Comparison of ENCODE assay signal across 8 cellular contexts in the genomic region with DNA sequence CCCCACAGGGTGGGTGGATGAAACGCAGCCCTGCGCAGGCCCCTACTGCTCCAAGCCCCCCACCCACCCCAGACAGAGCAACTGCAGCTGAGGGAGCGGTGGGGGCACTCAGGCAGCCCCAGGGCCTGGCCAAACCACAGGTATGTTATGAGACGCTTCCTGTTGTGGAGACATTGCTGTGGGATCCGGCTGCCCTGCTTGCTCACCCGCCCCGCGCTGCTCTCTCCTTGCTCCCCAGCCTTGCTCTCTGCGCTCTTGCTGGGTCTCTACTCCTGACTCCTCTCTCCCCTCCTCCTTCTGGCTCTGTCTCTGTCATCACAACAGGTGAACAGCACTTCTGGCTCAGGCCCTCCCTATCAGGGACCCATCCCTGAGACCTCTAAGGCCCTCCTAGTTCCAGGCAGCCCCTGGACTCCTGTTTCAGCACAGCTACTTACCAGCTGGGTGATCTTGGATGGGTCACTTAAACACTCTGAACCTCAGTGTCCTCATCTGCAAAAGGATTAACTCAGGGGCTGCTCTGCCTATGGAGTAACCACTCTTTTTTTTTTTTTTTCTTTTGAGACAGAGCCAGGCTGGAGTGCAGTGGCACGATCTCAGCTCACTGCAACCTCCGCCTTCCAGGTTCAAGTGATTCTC. TPM values are rescaled to one million over a fixed set of nuclear protein-coding genes. Genes with fewer than 3 reads are reported as not detected.
DNase-seq lines count a peak whose midpoint lies in the region; TF ChIP-seq lines count a peak whose summit lies in the region.

No MANE protein-coding gene starts in this region.

- H3K4me3 Mint-ChIP-seq in chondrocyte (ENCODE audit: unreplicated experiment): no peak overlapping the region

- peak overlapping the region; percentile 96 for H3K27ac Mint-ChIP-seq in chondrocyte (ENCODE audit: unreplicated experiment)

- TF ChIP-seq CTCF in HEK293 (tag by site-specific recombination; IDR thresholded peaks at IDR 0.05) (no peak), chondrocyte (IDR thresholded peaks at IDR 0.05) (no peak)

- no peaks in the 10 kb centered on the region for H3K36me3 ChIP-seq in HEK293 (ENCODE audit: control insufficient read depth in 2 of 2, insufficient read depth in 1 of 2, low read length in 2 of 2)

- H3K4me1 ChIP-seq in HEK293 (ENCODE audit: control insufficient read depth, insufficient read depth, low read length): no peaks in the 10 kb centered on the region

- CTCF ChIA-PET in HEK293 (lab: Yijun Ruan, JAX): interaction anchor here (0.5 to 4.6 kb wide), 7 partner anchors 13 to 179 kb away, joined by 3 to 38 read pairs (median 5); a partner anchor contains a TSS

- no peak overlapping the region for H3K27ac ChIP-seq in HEK293 (ENCODE audit: extremely low read depth, low read depth, low read length)
- peak overlapping the region in 12 of 21 experiments; percentile 8 to 69 (median 31) for H3K27ac ChIP-seq in skin epidermis

- no peaks in the 10 kb centered on the region for H3K27me3 Mint-ChIP-seq in chondrocyte (ENCODE audit: low read depth)

- peaks cover 39% of the 10 kb centered on the region for H3K4me1 Mint-ChIP-seq in chondrocyte (ENCODE audit: low read depth)

- H3K36me3 Mint-ChIP-seq in chondrocyte (ENCODE audit: low read depth): no peaks in the 10 kb centered on the region

- no peaks in the 10 kb centered on the region for H3K9me3 Mint-ChIP-seq in chondrocyte (ENCODE audit: low read depth)

- no peak overlapping the region for H3K4me3 ChIP-seq in HEK293 (ENCODE audit: low read depth, low read length)
- H3K4me3 ChIP-seq in skin epidermis: no peak overlapping the region

- POLR2A ChIA-PET in HEK293 (lab: Yijun Ruan, JAX): interaction anchor here (0.6 kb wide), 1 partner anchor 179 kb away, joined by 3 read pairs; no protein-coding TSS in a partner anchor

- no peaks in the 10 kb centered on the region for H3K9me3 ChIP-seq in HEK293 (ENCODE audit: control insufficient read depth, insufficient read depth, low read depth, low read length)

- DNase-seq in T-helper 9 cell (peak; percentile 18), chondrocyte (ENCODE audit: low spot score) (peak; percentile 92), NCI-H146 treated with DMSO at 0.1 percent for 48 hours (lab: John Stamatoyannopoulos, UW; ENCODE audit: unreplicated experiment) (no peak), ureter (ENCODE audit: low spot score) (no peak), GOT3 (lab: John Stamatoyannopoulos, UW) (no peak), HUDEP-2 (lab: John Stamatoyannopoulos, UW; ENCODE audit: unreplicated experiment in 76 of 76) (no peak)

TF ChIP-seq in HEK293, 187 proteins besides CTCF, POLR2A, EP300 and RAD21:
- TF ChIP-seq, protein P1, sequence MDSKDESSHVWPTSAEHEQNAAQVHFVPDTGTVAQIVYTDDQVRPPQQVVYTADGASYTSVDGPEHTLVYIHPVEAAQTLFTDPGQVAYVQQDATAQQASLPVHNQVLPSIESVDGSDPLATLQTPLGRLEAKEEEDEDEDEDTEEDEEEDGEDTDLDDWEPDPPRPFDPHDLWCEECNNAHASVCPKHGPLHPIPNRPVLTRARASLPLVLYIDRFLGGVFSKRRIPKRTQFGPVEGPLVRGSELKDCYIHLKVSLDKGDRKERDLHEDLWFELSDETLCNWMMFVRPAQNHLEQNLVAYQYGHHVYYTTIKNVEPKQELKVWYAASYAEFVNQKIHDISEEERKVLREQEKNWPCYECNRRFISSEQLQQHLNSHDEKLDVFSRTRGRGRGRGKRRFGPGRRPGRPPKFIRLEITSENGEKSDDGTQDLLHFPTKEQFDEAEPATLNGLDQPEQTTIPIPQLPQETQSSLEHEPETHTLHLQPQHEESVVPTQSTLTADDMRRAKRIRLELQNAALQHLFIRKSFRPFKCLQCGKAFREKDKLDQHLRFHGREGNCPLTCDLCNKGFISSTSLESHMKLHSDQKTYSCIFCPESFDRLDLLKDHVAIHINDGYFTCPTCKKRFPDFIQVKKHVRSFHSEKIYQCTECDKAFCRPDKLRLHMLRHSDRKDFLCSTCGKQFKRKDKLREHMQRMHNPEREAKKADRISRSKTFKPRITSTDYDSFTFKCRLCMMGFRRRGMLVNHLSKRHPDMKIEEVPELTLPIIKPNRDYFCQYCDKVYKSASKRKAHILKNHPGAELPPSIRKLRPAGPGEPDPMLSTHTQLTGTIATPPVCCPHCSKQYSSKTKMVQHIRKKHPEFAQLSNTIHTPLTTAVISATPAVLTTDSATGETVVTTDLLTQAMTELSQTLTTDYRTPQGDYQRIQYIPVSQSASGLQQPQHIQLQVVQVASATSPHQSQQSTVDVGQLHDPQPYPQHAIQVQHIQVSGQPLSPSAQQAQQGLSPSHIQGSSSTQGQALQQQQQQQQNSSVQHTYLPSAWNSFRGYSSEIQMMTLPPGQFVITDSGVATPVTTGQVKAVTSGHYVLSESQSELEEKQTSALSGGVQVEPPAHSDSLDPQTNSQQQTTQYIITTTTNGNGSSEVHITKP (tag by site-specific recombination; IDR thresholded peaks at IDR 0.05): no peak
- TF ChIP-seq RBAK (tag by site-specific recombination; IDR thresholded peaks at IDR 0.05) (no peak), YY2 (tag by site-specific recombination; IDR thresholded peaks at IDR 0.05) (no peak), ZIC2 (tag by site-specific recombination; IDR thresholded peaks at IDR 0.05) (no peak), GFI1B (tag by site-specific recombination; IDR thresholded peaks at IDR 0.05) (no peak), SETDB1 (IDR thresholded peaks at IDR 0.05; ENCODE audit: insufficient read length, low read length) (no peak), SCRT2 (tag by site-specific recombination; IDR thresholded peaks at IDR 0.05) (peak; percentile 40; the same call in 1 of the 2 replicates), ZNF341 (tag by site-specific recombination; IDR thresholded peaks at IDR 0.05; ENCODE audit: low read depth) (no peak)

RNA-seq across cellular contexts. Expression of a gene that starts 15.9 kb away (rescaled TPM):
- total RNA-seq in chondrocyte (10.8 to 18.1 TPM (median 17.4 TPM) in 3 replicates), ureter (8.0 TPM)

RNA-seq across cellular contexts. Expression of a gene that starts 20.5 kb away (rescaled TPM):
- total RNA-seq in chondrocyte: 24.0 to 26.9 TPM (median 26.8 TPM) in 3 replicates
- total RNA-seq in ureter: 24.1 TPM

RNA-seq across cellular contexts. Expression of a gene that starts 25.3 kb away (rescaled TPM):
- 0.17 TPM in 1 of 3 replicates, not detected in the others for total RNA-seq in chondrocyte
- total RNA-seq in ureter: not detected

RNA-seq across cellular contexts. Expression of a gene that starts 40.1 kb away (rescaled TPM):
- total RNA-seq in chondrocyte (67.7 to 74.5 TPM (median 69.7 TPM) in 3 replicates), ureter (55.0 TPM)

RNA-seq across cellular contexts. Expression of a gene that starts 46.8 kb away (rescaled TPM):
- total RNA-seq in chondrocyte (159 to 177 TPM (median 173 TPM) in 3 replicates), ureter (68.3 TPM)

Comparison
In these comparisons a context has a peak if more than half of its experiments do, and no peak if none do; other contexts are left out.
1. DNase-seq: peak in T-helper 9 cell (single experiment) and chondrocyte (single experiment); none in NCI-H146 treated with DMSO at 0.1 percent for 48 hours (single experiment), ureter (single experiment), GOT3 (single experiment) and HUDEP-2 (0 of 76).